ENCODE assay signal across 12 cellular contexts in genomic region chrX:48523682-48524081, GRCh38. TPM values are rescaled to one million over a fixed set of nuclear protein-coding genes. Genes with fewer than 3 reads are reported as not detected.
DNase-seq lines count a peak whose midpoint lies in the region; ATAC-seq and TF ChIP-seq lines count a peak whose summit lies in the region.
"Had no signal": no experiment of that assay in that cellular context is flagged by ENCODE, and none has a peak within 500 bp of the region (broad histone marks: within the 10 kb centered on the region; RNA-seq: fewer than 3 reads in every experiment).

No MANE protein-coding gene starts in this region.

- H3K23ac ChIP-seq in H9 (ENCODE audit: insufficient read length, low read depth, low read length), result no peak overlapping the region

- H2BK120ac ChIP-seq in H9 (ENCODE audit: low read depth, low read length, poor library complexity, severe bottlenecking), result no peak overlapping the region

- no peak for TF ChIP-seq CTCF in CD8-positive, alpha-beta T cell (IDR thresholded peaks at IDR 0.05)
- TF ChIP-seq CTCF in H9 (conservative IDR thresholded peaks at IDR 0.05), result no peak
- TF ChIP-seq CTCF in gastroesophageal sphincter (IDR thresholded peaks at IDR 0.05), result no peak

- intact Hi-C loops in CD8-positive, alpha-beta T cell (cut with DNase I, micrococcal nuclease), result loop anchor here in 1 of 2 experiments (5.0 kb wide), 1 partner anchor 279 kb away; the partner anchor contains the start of gene HDAC6
- intact Hi-C loops in Right ventricle myocardium inferior (cut with DNase I), result no loop called here

- peak overlapping the region; percentile 29 for H3K4me2 ChIP-seq in H9 (ENCODE audit: insufficient read depth, insufficient read length, low read length)

- no peaks in the 10 kb centered on the region for H3K27me3 Mint-ChIP-seq in CD8-positive, alpha-beta T cell (ENCODE audit: low read depth)
- H3K27me3 Mint-ChIP-seq in H9 (ENCODE audit: low read depth), result no peaks in the 10 kb centered on the region
- H3K27me3 Mint-ChIP-seq in activated CD8-positive, alpha-beta T cell treated with anti-CD3 and anti-CD28 coated beads, Interleukin-2, amount 10 ng/mL, durations not matched to agents 7 days and 5 days (ENCODE audit: low read depth), result no peaks in the 10 kb centered on the region
- H3K27me3 Mint-ChIP-seq in naive B cell, result no peaks in the 10 kb centered on the region

- H2BK5ac ChIP-seq in H9 (ENCODE audit: insufficient read length, low read length), result no peak overlapping the region

- no CpG with 5 or more reads among the region's 12 CpGs for WGBS in H9 (ENCODE audit: extremely low coverage, insufficient read length, low lambda C conversion rate)
- 94 to 100% methylated on average over 5 to 7 of the region's 12 CpGs for WGBS in gastroesophageal sphincter (ENCODE audit: low coverage in 1 of 2), 2 donors

- ATAC-seq in CD8-positive, alpha-beta T cell, result no peak
- no peak for ATAC-seq in activated CD8-positive, alpha-beta T cell treated with anti-CD3 and anti-CD28 coated beads, Interleukin-2, amount 10 ng/mL, durations not matched to agents 7 days and 5 days
- ATAC-seq in naive B cell (ENCODE audit: low read depth in 2 of 2), result no peak
- no peak for ATAC-seq in gastroesophageal sphincter
- ATAC-seq in Right ventricle myocardium inferior, result no peak

- H4K5ac ChIP-seq in H9 (ENCODE audit: insufficient read length, low read depth, low read length), result no peak overlapping the region

- H3K9me3 Mint-ChIP-seq in CD8-positive, alpha-beta T cell, result no peaks in the 10 kb centered on the region
- H3K9me3 Mint-ChIP-seq in H9 (peaks cover 54 to 65% of the 10 kb centered on the region in 2 experiments), naive B cell (peaks cover 0 to 5% (median 0%) of the 10 kb centered on the region in 7 donors)
- no peaks in the 10 kb centered on the region for H3K9me3 Mint-ChIP-seq in activated CD8-positive, alpha-beta T cell treated with anti-CD3 and anti-CD28 coated beads, Interleukin-2, amount 10 ng/mL, durations not matched to agents 7 days and 5 days (ENCODE audit: insufficient read depth)

- no peak overlapping the region for H2AK5ac ChIP-seq in H9 (ENCODE audit: insufficient read length, low read length)

- no peak overlapping the region for H4K8ac ChIP-seq in H9 (replicated peaks; ENCODE audit: insufficient read length, low read depth, low read length)

- no peak overlapping the region for H2BK15ac ChIP-seq in H9 (ENCODE audit: low read depth, low read length)

- TF ChIP-seq EP300 in gastroesophageal sphincter (IDR thresholded peaks at IDR 0.05), result no peak

- DNase-seq in CD8-positive, alpha-beta T cell, result no peak
- DNase-seq in H9 (no peak), naive B cell (no peak), NK-92 (lab: John Stamatoyannopoulos, UW; ENCODE audit: unreplicated experiment) (no peak), Kasumi-1 (lab: John Stamatoyannopoulos, UW) (no peak), Right ventricle myocardium inferior (ENCODE audit: missing footprints) (no peak)
- no peak for DNase-seq in activated CD8-positive, alpha-beta T cell treated with anti-CD3 and anti-CD28 coated beads, Interleukin-2, amount 10 ng/mL, durations not matched to agents 7 days and 5 days
- DNase-seq: activated CD4-positive, alpha-beta T cell treated with anti-CD3 and anti-CD28 coated beads for 48 hours; colonic mucosa; transverse colon had no signal

- H3K4me3 ChIP-seq in CD8-positive, alpha-beta T cell (ENCODE audit: low read depth, low read length), result no peak overlapping the region
- no peak overlapping the region for H3K4me3 ChIP-seq in gastroesophageal sphincter
- H3K4me3 ChIP-seq: colonic mucosa, ovary had no signal

- no peak overlapping the region for H3K9ac ChIP-seq in H9 (ENCODE audit: extremely low read depth, insufficient read length, low read length)

- no peak overlapping the region for H4K91ac ChIP-seq in H9 (ENCODE audit: insufficient read length, low read depth, low read length)

- peak overlapping the region; percentile 22 for H3K27ac Mint-ChIP-seq in CD8-positive, alpha-beta T cell
- peak overlapping the region in 1 of 3 experiments; percentile 74; a peak in 2 of 7 replicates for H3K27ac Mint-ChIP-seq in H9
- H3K27ac Mint-ChIP-seq in activated CD8-positive, alpha-beta T cell treated with anti-CD3 and anti-CD28 coated beads, Interleukin-2, amount 10 ng/mL, durations not matched to agents 7 days and 5 days, result peak overlapping the region; percentile 80
- H3K27ac Mint-ChIP-seq in naive B cell, result peak overlapping the region in 1 of 6 donors; percentile 61

- peaks cover 34% of the 10 kb centered on the region for H3K36me3 Mint-ChIP-seq in CD8-positive, alpha-beta T cell
- H3K36me3 Mint-ChIP-seq in H9 (ENCODE audit: insufficient read depth in 1 of 3, low read depth in 3 of 3) (peaks cover 22 to 47% (median 43%) of the 10 kb centered on the region in 3 experiments), naive B cell (peaks cover 0 to 10% of the 10 kb centered on the region in 2 donors)
- H3K36me3 Mint-ChIP-seq in activated CD8-positive, alpha-beta T cell treated with anti-CD3 and anti-CD28 coated beads, Interleukin-2, amount 10 ng/mL, durations not matched to agents 7 days and 5 days (ENCODE audit: low read depth), result peaks cover 53% of the 10 kb centered on the region

- H3K36me3 ChIP-seq in CD8-positive, alpha-beta T cell (ENCODE audit: insufficient read depth, low read length), result peaks cover 3% of the 10 kb centered on the region
- H3K36me3 ChIP-seq in gastroesophageal sphincter, result peaks cover 0 to 26% of the 10 kb centered on the region in 2 donors
- H3K36me3 ChIP-seq: colonic mucosa, ovary, transverse colon had no signal

- no peaks in the 10 kb centered on the region for H3K27me3 ChIP-seq in CD8-positive, alpha-beta T cell (ENCODE audit: insufficient read depth, low read length)
- H3K27me3 ChIP-seq in H9 (ENCODE audit: insufficient read depth, low read length) (no peaks in the 10 kb centered on the region), gastroesophageal sphincter (no peaks in the 10 kb centered on the region)
- H3K27me3 ChIP-seq: colonic mucosa, ovary, transverse colon had no signal

- POLR2A ChIA-PET in CD8-positive, alpha-beta T cell (lab: Charles Lee), result no interaction called here
- POLR2A ChIA-PET in activated CD8-positive, alpha-beta T cell treated with anti-CD3 and anti-CD28 coated beads, Interleukin-2, amount 10 ng/mL, durations not matched to agents 7 days and 5 days (lab: Charles Lee), result no interaction called here

- H3K4me1 ChIP-seq in CD8-positive, alpha-beta T cell (ENCODE audit: insufficient read depth, low read length), result peaks cover 19% of the 10 kb centered on the region
- H3K4me1 ChIP-seq in H9 (ENCODE audit: insufficient read depth, low read length) (no peaks in the 10 kb centered on the region), gastroesophageal sphincter (peaks cover 0 to 11% (median 0%) of the 10 kb centered on the region in 3 donors)
- H3K4me1 ChIP-seq: colonic mucosa had no signal

- no peak overlapping the region for H3K4ac ChIP-seq in H9 (ENCODE audit: low read depth, low read length)

- CTCF ChIA-PET in CD8-positive, alpha-beta T cell (lab: Charles Lee), result no interaction called here
- CTCF ChIA-PET in activated CD8-positive, alpha-beta T cell treated with anti-CD3 and anti-CD28 coated beads, Interleukin-2, amount 10 ng/mL, durations not matched to agents 7 days and 5 days (lab: Charles Lee), result no interaction called here

- no peak overlapping the region for H2BK12ac ChIP-seq in H9 (ENCODE audit: insufficient read length, low read depth, low read length)

- no peaks in the 10 kb centered on the region for H3K79me1 ChIP-seq in H9 (ENCODE audit: insufficient read depth, low read depth, low read length, poor library complexity, severe bottlenecking)

- peaks cover 32% of the 10 kb centered on the region for H3K4me1 Mint-ChIP-seq in CD8-positive, alpha-beta T cell (ENCODE audit: low read depth)
- peaks cover 8 to 11% of the 10 kb centered on the region in 2 experiments; a peak in 3 of 4 replicates for H3K4me1 Mint-ChIP-seq in H9
- peaks cover 44% of the 10 kb centered on the region for H3K4me1 Mint-ChIP-seq in activated CD8-positive, alpha-beta T cell treated with anti-CD3 and anti-CD28 coated beads, Interleukin-2, amount 10 ng/mL, durations not matched to agents 7 days and 5 days (ENCODE audit: low read depth)
- peaks cover 12 to 30% (median 17%) of the 10 kb centered on the region in 3 donors for H3K4me1 Mint-ChIP-seq in naive B cell

- no peak overlapping the region for H2AFZ ChIP-seq in H9 (ENCODE audit: low read length)

- no peak for TF ChIP-seq POLR2A in gastroesophageal sphincter (IDR thresholded peaks at IDR 0.05)

- no peaks in the 10 kb centered on the region; the same call in 1 of the 2 replicates for H3K79me2 ChIP-seq in H9 (ENCODE audit: insufficient read depth, low read length)

- H3K9me3 ChIP-seq in CD8-positive, alpha-beta T cell (ENCODE audit: low read length), result no peaks in the 10 kb centered on the region
- peaks cover 38% of the 10 kb centered on the region for H3K9me3 ChIP-seq in H9 (ENCODE audit: control insufficient read depth, low read depth, low read length)
- H3K9me3 ChIP-seq in gastroesophageal sphincter, result no peaks in the 10 kb centered on the region
- H3K9me3 ChIP-seq: colonic mucosa, ovary, transverse colon had no signal

- no peaks in the 10 kb centered on the region for H3K23me2 ChIP-seq in H9 (ENCODE audit: insufficient read length, low read depth, low read length, poor library complexity, severe bottlenecking)

- no peak overlapping the region for H3K56ac ChIP-seq in H9 (ENCODE audit: insufficient read length, low read depth, low read length)

- no peak overlapping the region for H3T11ph ChIP-seq in H9 (ENCODE audit: low read length)

- H3K14ac ChIP-seq in H9 (ENCODE audit: insufficient read depth, low read length), result no peak overlapping the region

- H2BK20ac ChIP-seq in H9 (ENCODE audit: low read depth, low read length, poor library complexity, severe bottlenecking), result no peak overlapping the region

- H3K4me3 Mint-ChIP-seq in CD8-positive, alpha-beta T cell, result peak overlapping the region; percentile 56
- H3K4me3 Mint-ChIP-seq in H9 (peak overlapping the region; percentile 38 to 65), naive B cell (peak overlapping the region; percentile 32 to 83 (median 60))
- peak overlapping the region; percentile 89 for H3K4me3 Mint-ChIP-seq in activated CD8-positive, alpha-beta T cell treated with anti-CD3 and anti-CD28 coated beads, Interleukin-2, amount 10 ng/mL, durations not matched to agents 7 days and 5 days

- H3K27ac ChIP-seq in CD8-positive, alpha-beta T cell (ENCODE audit: low read depth, low read length), result no peak overlapping the region
- H3K27ac ChIP-seq in H9 (ENCODE audit: insufficient read length, low read depth, low read length), result no peak overlapping the region
- H3K27ac ChIP-seq in gastroesophageal sphincter, result no peak overlapping the region
- H3K27ac ChIP-seq: colonic mucosa, ovary had no signal

- no peaks in the 10 kb centered on the region for H4K20me1 ChIP-seq in H9 (ENCODE audit: control insufficient read depth, insufficient read depth, insufficient read length)

- no peak overlapping the region for H3K18ac ChIP-seq in H9 (ENCODE audit: insufficient read length, low read depth, low read length)

RNA-seq across cellular contexts. Expression of gene EBP, which starts 2.1 kb away (rescaled TPM):
- 10 to 100 TPM; 55.2 to 56.9 TPM for total RNA-seq in CD8-positive, alpha-beta T cell
- 117 and 124 TPM in 2 replicates for total RNA-seq in H9 (2021)
- 100 to 1,000 TPM; 338 to 344 TPM for total RNA-seq in activated CD8-positive, alpha-beta T cell treated with anti-CD3 and anti-CD28 coated beads, Interleukin-2, amount 10 ng/mL, durations not matched to agents 7 days and 5 days
- 10 to 100 TPM; 54.3 to 83.5 (median 64.1) TPM for polyA plus RNA-seq in naive B cell (ENCODE audit: low read depth in 6 of 6)
- total RNA-seq in gastroesophageal sphincter, result 10 to 100 TPM; 12.9 to 17.7 (median 14.5) TPM
- total RNA-seq in Right ventricle myocardium inferior, result 54.1 TPM

RNA-seq across cellular contexts. Expression of gene PORCN, which starts 14.9 kb away (rescaled TPM):
- total RNA-seq in CD8-positive, alpha-beta T cell, result 10 to 100 TPM; 18.3 to 19.8 TPM
- 12.6 and 13.2 TPM in 2 replicates for total RNA-seq in H9 (2021)
- 10 to 100 TPM; 19.4 to 22.7 TPM for total RNA-seq in activated CD8-positive, alpha-beta T cell treated with anti-CD3 and anti-CD28 coated beads, Interleukin-2, amount 10 ng/mL, durations not matched to agents 7 days and 5 days
- polyA plus RNA-seq in naive B cell (ENCODE audit: low read depth in 6 of 6), result 10 to 100 TPM in 3 of 6 donors, 1 to 10 TPM in 3; 1.5 to 12.2 (median 9.0) TPM
- 10 to 100 TPM in 3 of 4 donors, 1 to 10 TPM in 1; 9.4 to 21.0 (median 13.2) TPM for total RNA-seq in gastroesophageal sphincter
- 13.5 TPM for total RNA-seq in Right ventricle myocardium inferior

RNA-seq across cellular contexts. Expression of gene TBC1D25, which starts 15.8 kb away (rescaled TPM):
- 10 to 100 TPM; 30.1 to 33.4 TPM for total RNA-seq in CD8-positive, alpha-beta T cell
- total RNA-seq in H9 (2021) (9.6 and 10.2 TPM in 2 replicates), gastroesophageal sphincter (10 to 100 TPM in 3 of 4 donors, 1 to 10 TPM in 1; 8.4 to 16.9 (median 12.7) TPM), Right ventricle myocardium inferior (20.5 TPM)
- total RNA-seq in activated CD8-positive, alpha-beta T cell treated with anti-CD3 and anti-CD28 coated beads, Interleukin-2, amount 10 ng/mL, durations not matched to agents 7 days and 5 days, result 10 to 100 TPM; 16.2 to 16.7 TPM
- polyA plus RNA-seq in naive B cell (ENCODE audit: low read depth in 6 of 6), result 10 to 100 TPM; 14.5 to 24.4 (median 21.2) TPM

RNA-seq across cellular contexts. Expression of gene FTSJ1, which starts 47.7 kb away (rescaled TPM):
- 10 to 100 TPM; 61.4 to 67.4 TPM for total RNA-seq in CD8-positive, alpha-beta T cell
- total RNA-seq in H9 (2021), result 49.4 and 52.8 TPM in 2 replicates
- 10 to 100 TPM; 64.9 to 72.0 TPM for total RNA-seq in activated CD8-positive, alpha-beta T cell treated with anti-CD3 and anti-CD28 coated beads, Interleukin-2, amount 10 ng/mL, durations not matched to agents 7 days and 5 days
- 10 to 100 TPM; 45.1 to 72.0 (median 57.5) TPM for polyA plus RNA-seq in naive B cell (ENCODE audit: low read depth in 6 of 6)
- 10 to 100 TPM; 31.1 to 43.0 (median 38.9) TPM for total RNA-seq in gastroesophageal sphincter
- 15.7 TPM for total RNA-seq in Right ventricle myocardium inferior

RNA-seq across cellular contexts. Expression of gene RBM3, which starts 50.6 kb away (rescaled TPM):
- 100 to 1,000 TPM; 442 to 444 TPM for total RNA-seq in CD8-positive, alpha-beta T cell
- total RNA-seq in H9 (2021) (259 and 264 TPM in 2 replicates), gastroesophageal sphincter (100 to 1,000 TPM in 3 of 4 donors, 10 to 100 TPM in 1; 83.7 to 233 (median 182) TPM), Right ventricle myocardium inferior (113 TPM)
- total RNA-seq in activated CD8-positive, alpha-beta T cell treated with anti-CD3 and anti-CD28 coated beads, Interleukin-2, amount 10 ng/mL, durations not matched to agents 7 days and 5 days, result 100 to 1,000 TPM; 266 to 278 TPM
- polyA plus RNA-seq in naive B cell (ENCODE audit: low read depth in 6 of 6), result 100 to 1,000 TPM; 231 to 340 (median 264) TPM
